ENCODE assay signal across 12 cellular contexts in genomic region chr3:71389191-71389590, GRCh38.
DNase-seq lines count a peak whose midpoint lies in the region; ATAC-seq, FAIRE-seq and TF ChIP-seq lines count a peak whose summit lies in the region.
"Had no signal": no experiment of that assay in that cellular context is flagged by ENCODE, and none has a peak within 500 bp of the region (broad histone marks: within the 10 kb centered on the region; RNA-seq: fewer than 3 reads in every experiment).

No MANE protein-coding gene starts in this region.

- intact Hi-C loops in endothelial cell of umbilical vein (cut with micrococcal nuclease), result no loop called here

- H2AFZ ChIP-seq in endothelial cell of umbilical vein (ENCODE audit: low read depth, low read length), result no peak overlapping the region

- H3K27ac ChIP-seq in BLaER1 (no peak overlapping the region), DOHH2 (ENCODE audit: low read depth, low read length) (peak overlapping the region; percentile 95), endothelial cell of umbilical vein (ENCODE audit: insufficient read depth, low read depth, low read length) (peak overlapping the region; percentile 88)

- H3K4me1 ChIP-seq in BLaER1 (peaks cover 42% of the 10 kb centered on the region), DOHH2 (ENCODE audit: control insufficient read depth, low read length) (peaks cover 91% of the 10 kb centered on the region), endothelial cell of umbilical vein (ENCODE audit: control insufficient read depth, extremely low read depth, insufficient read depth, low read length) (peaks cover 41% of the 10 kb centered on the region)

- no peaks in the 10 kb centered on the region for H3K9me2 ChIP-seq in DOHH2 (replicated peaks; ENCODE audit: control insufficient read depth, low read length)

- ATAC-seq in HG03097 (IDR thresholded peaks at IDR 0.05; ENCODE audit: low FRiP score, unreplicated experiment) (no peak), GM19452 (IDR thresholded peaks at IDR 0.05; ENCODE audit: unreplicated experiment) (no peak), esophagus mucosa (no peak)
- ATAC-seq: SK-N-SH treated with all-trans-retinoic acid at 6 μM for 48 hours had no signal

- POLR2A ChIA-PET in endothelial cell of umbilical vein (lab: Charles Lee), result no interaction called here

- no peak for TF ChIP-seq CTCF in DOHH2 (IDR thresholded peaks at IDR 0.05; ENCODE audit: low read depth, low read length, poor library complexity, severe bottlenecking)
- no peak for TF ChIP-seq CTCF in endothelial cell of umbilical vein (IDR thresholded peaks at IDR 0.05; ENCODE audit: extremely low read depth in 1 of 2, insufficient read depth in 1 of 2, low read depth in 1 of 2, low read length in 2 of 2)

- DNase-seq in NCI-H69 (lab: John Stamatoyannopoulos, UW), result peak; percentile 38
- DNase-seq in endothelial cell of umbilical vein (ENCODE audit: low read depth, low spot score), result no peak
- DNase-seq in kidney tubule cell (ENCODE audit: low spot score), result no peak
- DNase-seq: activated effector memory CD4-positive, alpha-beta T cell treated with Interleukin-2 at 50 U/mL for 16 hours; islet precursor cell had no signal

- no TSS peak for BruUV-seq in endothelial cell of umbilical vein (replicated peaks; lab: Mats Ljungman, UMichigan)

- H3K4me3 ChIP-seq in BLaER1 (no peak overlapping the region), DOHH2 (ENCODE audit: low read length) (peak overlapping the region; percentile 49; the same call in 1 of the 2 replicates), endothelial cell of umbilical vein (replicated peaks in 1 of 3; ENCODE audit: insufficient read depth in 1 of 3, low read depth in 1 of 3, low read length in 3 of 3) (peak overlapping the region in 1 of 3 experiments; percentile 29)

- peaks cover 17% of the 10 kb centered on the region; the same call in 1 of the 2 replicates for H3K27me3 ChIP-seq in BLaER1
- no peaks in the 10 kb centered on the region for H3K27me3 ChIP-seq in DOHH2 (ENCODE audit: control insufficient read depth, low read length)
- no peaks in the 10 kb centered on the region for H3K27me3 ChIP-seq in endothelial cell of umbilical vein (ENCODE audit: control insufficient read depth in 2 of 2, insufficient read depth in 2 of 2, low read length in 2 of 2)
- H3K27me3 ChIP-seq: heart left ventricle had no signal

- H3K9ac ChIP-seq in BLaER1, result no peak overlapping the region
- H3K9ac ChIP-seq in endothelial cell of umbilical vein (replicated peaks; ENCODE audit: extremely low read depth, insufficient read depth, low read length), result no peak overlapping the region

- H4K20me1 ChIP-seq in BLaER1 (peaks cover 12% of the 10 kb centered on the region; the same call in 1 of the 2 replicates), DOHH2 (ENCODE audit: control insufficient read depth, insufficient read depth, low read depth, low read length) (peaks cover 9% of the 10 kb centered on the region; the same call in 1 of the 2 replicates), endothelial cell of umbilical vein (replicated peaks; ENCODE audit: control insufficient read depth, extremely low read depth, insufficient read depth, low read length) (no peaks in the 10 kb centered on the region)

- no peak for TF ChIP-seq POLR2A in endothelial cell of umbilical vein (IDR thresholded peaks at IDR 0.05; ENCODE audit: low read depth, low read length)

- FAIRE-seq in endothelial cell of umbilical vein (lab: Jason Lieb, UNC), result no peak

- dilution Hi-C loops in endothelial cell of umbilical vein (cut with MboI; ENCODE audit: extremely low pct_ligation_motif_present, low sequenced_read_pairs), result no loop called here

- H3K36me3 ChIP-seq in BLaER1 (no peaks in the 10 kb centered on the region), DOHH2 (ENCODE audit: control insufficient read depth, low read length) (0 out of 2 replicates have a peak, but pooled peaks cover 4% of the 10 kb centered on the region), endothelial cell of umbilical vein (ENCODE audit: control insufficient read depth in 2 of 2, extremely low read depth in 1 of 2, insufficient read depth in 2 of 2, low read length in 2 of 2) (no peaks in the 10 kb centered on the region)
- H3K36me3 ChIP-seq: heart left ventricle had no signal

- H3K9me1 ChIP-seq in endothelial cell of umbilical vein (replicated peaks; ENCODE audit: control insufficient read depth, extremely low read depth, insufficient read depth, low read length), result no peaks in the 10 kb centered on the region

- H3K4me2 ChIP-seq in BLaER1 (peak overlapping the region; percentile 77), DOHH2 (ENCODE audit: low read length) (peak overlapping the region; percentile 78), endothelial cell of umbilical vein (ENCODE audit: insufficient read depth, low read length) (peak overlapping the region; percentile 71)

- no peaks in the 10 kb centered on the region for H3K9me3 ChIP-seq in BLaER1
- H3K9me3 ChIP-seq in DOHH2 (ENCODE audit: control insufficient read depth, insufficient read depth, low read length), result no peaks in the 10 kb centered on the region
- no peaks in the 10 kb centered on the region for H3K9me3 ChIP-seq in endothelial cell of umbilical vein (replicated peaks; ENCODE audit: control insufficient read depth, insufficient read depth, low read length)
- H3K9me3 ChIP-seq: heart left ventricle had no signal

- peaks cover 25% of the 10 kb centered on the region for H3F3A ChIP-seq in DOHH2 (ENCODE audit: control insufficient read depth, insufficient read depth)

- CTCF ChIA-PET in endothelial cell of umbilical vein (lab: Charles Lee), result interaction anchor here (0.9 to 1.8 kb wide), 6 partner anchors 48 to 839 kb away, joined by 3 to 7 read pairs (median 4); no protein-coding TSS in a partner anchor

- H3K79me2 ChIP-seq in DOHH2 (ENCODE audit: control insufficient read depth, low read length) (peaks cover 88% of the 10 kb centered on the region), endothelial cell of umbilical vein (ENCODE audit: control insufficient read depth, insufficient read depth, low read length) (no peaks in the 10 kb centered on the region)

TF ChIP-seq in endothelial cell of umbilical vein, 7 proteins besides CTCF, POLR2A, EP300 and RAD21:
- TF ChIP-seq JUN (IDR thresholded peaks at IDR 0.05; ENCODE audit: borderline replicate concordance, insufficient read depth, insufficient read length, low read depth) (no peak), POLR2AphosphoS5 (IDR thresholded peaks at IDR 0.05; ENCODE audit: insufficient read depth, low read depth, low read length) (no peak), GATA2 (IDR thresholded peaks at IDR 0.05; ENCODE audit: insufficient read depth, insufficient read length, low read depth, low read length) (no peak), MYC (IDR thresholded peaks at IDR 0.05; ENCODE audit: low read depth, low read length) (no peak), MAX (IDR thresholded peaks at IDR 0.05; ENCODE audit: insufficient read depth, insufficient read length) (no peak), FOS (IDR thresholded peaks at IDR 0.05; ENCODE audit: borderline replicate concordance, insufficient read depth, low read length) (no peak), EZH2 (IDR thresholded peaks at IDR 0.05; ENCODE audit: borderline replicate concordance, low read depth, low read length, severe bottlenecking) (no peak)
TF ChIP-seq in endothelial cell of umbilical vein: peak in this region for 0.
